In the genomic region with DNA sequence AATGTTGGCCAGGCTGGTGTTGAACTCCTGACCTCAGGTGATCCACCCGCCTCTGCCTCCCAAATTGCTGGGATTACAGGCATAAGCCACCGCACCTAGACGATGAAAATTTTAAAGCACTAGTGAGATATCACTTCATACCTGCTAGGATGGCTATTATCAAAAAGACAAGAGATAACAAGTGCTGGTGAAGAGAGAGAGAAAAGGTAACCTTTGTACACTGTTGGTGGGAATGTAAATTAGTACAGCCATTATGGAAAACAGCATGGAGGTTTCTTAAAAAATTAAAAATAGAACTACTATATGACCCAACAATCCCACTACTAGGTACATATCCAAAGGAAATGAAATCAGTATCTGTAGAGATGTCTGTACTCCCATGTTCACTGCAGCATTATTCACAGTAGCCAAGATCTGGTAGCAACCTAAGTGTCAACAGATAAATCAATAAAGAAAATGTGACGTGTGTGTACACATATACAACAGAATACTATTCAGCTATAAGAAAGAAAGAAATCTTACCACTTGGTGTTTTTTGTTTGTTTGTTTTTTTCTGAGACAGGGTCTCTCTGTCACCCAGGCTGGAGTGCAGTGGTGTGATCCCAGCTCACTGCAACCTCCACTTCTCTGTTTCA, we compare ENCODE assay signal across 15 cellular contexts. TPM values are rescaled to one million over a fixed set of nuclear protein-coding genes. Genes with fewer than 3 reads are reported as not detected.
DNase-seq lines count a peak whose midpoint lies in the region; ATAC-seq, FAIRE-seq and TF ChIP-seq lines count a peak whose summit lies in the region.
"Had no signal": no experiment of that assay in that cellular context is flagged by ENCODE, and none has a peak within 500 bp of the region (broad histone marks: within the 10 kb centered on the region; RNA-seq: fewer than 3 reads in every experiment).

No MANE protein-coding gene starts in this region.

- H3K27ac ChIP-seq in HEK293 (ENCODE audit: extremely low read depth, low read depth, low read length): no peak overlapping the region
- H3K27ac ChIP-seq: BLaER1 had no signal

- H3K9me3 Mint-ChIP-seq in activated naive CD4-positive, alpha-beta T cell treated with anti-CD3 and anti-CD28 coated beads, Interleukin-2, amount 50 U/mL, for 24 hours: no peaks in the 10 kb centered on the region
- no peaks in the 10 kb centered on the region for H3K9me3 Mint-ChIP-seq in activated naive CD4-positive, alpha-beta T cell treated with anti-CD3 and anti-CD28 coated beads, Interleukin-2, amount 50 U/mL, for 72 hours
- no peaks in the 10 kb centered on the region for H3K9me3 Mint-ChIP-seq in dendritic cell treated with granulocyte-macrophage colony-stimulating factor and Interleukin-4, amounts not matched to agents 40 ng/mL and 50 ng/mL, for 4 days
- no peaks in the 10 kb centered on the region for H3K9me3 Mint-ChIP-seq in progenitor cell of endocrine pancreas (ENCODE audit: low read depth)
- H3K9me3 Mint-ChIP-seq: CD8-positive, alpha-beta memory T cell had no signal

- no peak overlapping the region for H3K4me3 ChIP-seq in HEK293 (ENCODE audit: low read depth, low read length)
- H3K4me3 ChIP-seq: BLaER1 had no signal

- intact Hi-C loops in dendritic cell treated with granulocyte-macrophage colony-stimulating factor and Interleukin-4, amounts not matched to agents 40 ng/mL and 50 ng/mL, for 4 days (cut with micrococcal nuclease): no loop called here

- no peak for ATAC-seq in activated naive CD4-positive, alpha-beta T cell treated with anti-CD3 and anti-CD28 coated beads, Interleukin-2, amount 50 U/mL, for 72 hours

- CTCF ChIA-PET in HEK293 (lab: Yijun Ruan, JAX): no interaction called here

- FAIRE-seq in GM19239 (lab: Jason Lieb, UNC): no peak
- FAIRE-seq: HTR-8/SVneo had no signal

- no peak for TF ChIP-seq CTCF in HEK293 (tag by site-specific recombination; IDR thresholded peaks at IDR 0.05)
- TF ChIP-seq CTCF in progenitor cell of endocrine pancreas (IDR thresholded peaks at IDR 0.05; ENCODE audit: unreplicated experiment): no peak

- H3K36me3 Mint-ChIP-seq in activated naive CD4-positive, alpha-beta T cell treated with anti-CD3 and anti-CD28 coated beads, Interleukin-2, amount 50 U/mL, for 24 hours: peaks cover 5% of the 10 kb centered on the region
- no peaks in the 10 kb centered on the region for H3K36me3 Mint-ChIP-seq in activated naive CD4-positive, alpha-beta T cell treated with anti-CD3 and anti-CD28 coated beads, Interleukin-2, amount 50 U/mL, for 72 hours
- H3K36me3 Mint-ChIP-seq in dendritic cell treated with granulocyte-macrophage colony-stimulating factor and Interleukin-4, amounts not matched to agents 40 ng/mL and 50 ng/mL, for 4 days (ENCODE audit: low read depth): peaks cover 42% of the 10 kb centered on the region
- peaks cover 2% of the 10 kb centered on the region for H3K36me3 Mint-ChIP-seq in progenitor cell of endocrine pancreas (ENCODE audit: insufficient read depth)

- H3K27ac Mint-ChIP-seq in activated naive CD4-positive, alpha-beta T cell treated with anti-CD3 and anti-CD28 coated beads, Interleukin-2, amount 50 U/mL, for 24 hours: peak overlapping the region; percentile 68
- peak overlapping the region in 1 of 2 donors; percentile 55 for H3K27ac Mint-ChIP-seq in activated naive CD4-positive, alpha-beta T cell treated with anti-CD3 and anti-CD28 coated beads, Interleukin-2, amount 50 U/mL, for 72 hours
- H3K27ac Mint-ChIP-seq in dendritic cell treated with granulocyte-macrophage colony-stimulating factor and Interleukin-4, amounts not matched to agents 40 ng/mL and 50 ng/mL, for 4 days: peak overlapping the region; percentile 54
- H3K27ac Mint-ChIP-seq in progenitor cell of endocrine pancreas: peak overlapping the region; percentile 60

- no peaks in the 10 kb centered on the region for H3K9me3 ChIP-seq in HEK293 (ENCODE audit: control insufficient read depth, insufficient read depth, low read depth, low read length)
- H3K9me3 ChIP-seq: BLaER1 had no signal

- H3K4me3 Mint-ChIP-seq in activated naive CD4-positive, alpha-beta T cell treated with anti-CD3 and anti-CD28 coated beads, Interleukin-2, amount 50 U/mL, for 24 hours: no peak overlapping the region
- H3K4me3 Mint-ChIP-seq in dendritic cell treated with granulocyte-macrophage colony-stimulating factor and Interleukin-4, amounts not matched to agents 40 ng/mL and 50 ng/mL, for 4 days: no peak overlapping the region
- H3K4me3 Mint-ChIP-seq in progenitor cell of endocrine pancreas (ENCODE audit: low read depth): no peak overlapping the region
- H3K4me3 Mint-ChIP-seq: CD8-positive, alpha-beta memory T cell had no signal

- peaks cover 42% of the 10 kb centered on the region for H3K4me1 Mint-ChIP-seq in activated naive CD4-positive, alpha-beta T cell treated with anti-CD3 and anti-CD28 coated beads, Interleukin-2, amount 50 U/mL, for 24 hours
- H3K4me1 Mint-ChIP-seq in dendritic cell treated with granulocyte-macrophage colony-stimulating factor and Interleukin-4, amounts not matched to agents 40 ng/mL and 50 ng/mL, for 4 days (ENCODE audit: low read depth): peaks cover 16% of the 10 kb centered on the region
- peaks cover 5% of the 10 kb centered on the region for H3K4me1 Mint-ChIP-seq in progenitor cell of endocrine pancreas (ENCODE audit: low read depth)

- DNase-seq in activated naive CD4-positive, alpha-beta T cell treated with anti-CD3 and anti-CD28 coated beads, Interleukin-2, amount 50 U/mL, for 72 hours (ENCODE audit: low spot score in 2 of 2): no peak
- DNase-seq in progenitor cell of endocrine pancreas (ENCODE audit: low spot score, unreplicated experiment) (no peak), GM19239 (ENCODE audit: insufficient read length, low spot score) (no peak), dedifferentiated amniotic fluid mesenchymal stem cell (ENCODE audit: extremely low spot score) (no peak)
- DNase-seq: 8988T; AML-193; CD8-positive, alpha-beta memory T cell; DMS53; GF-D8; HCEC 1CT had no signal

- 0 out of 2 replicates have a peak, but pooled peaks cover under 1% of the 10 kb centered on the region for H3K4me1 ChIP-seq in HEK293 (ENCODE audit: control insufficient read depth, insufficient read depth, low read length)

- no peaks in the 10 kb centered on the region for H3K27me3 Mint-ChIP-seq in activated naive CD4-positive, alpha-beta T cell treated with anti-CD3 and anti-CD28 coated beads, Interleukin-2, amount 50 U/mL, for 24 hours
- H3K27me3 Mint-ChIP-seq in dendritic cell treated with granulocyte-macrophage colony-stimulating factor and Interleukin-4, amounts not matched to agents 40 ng/mL and 50 ng/mL, for 4 days: no peaks in the 10 kb centered on the region
- no peaks in the 10 kb centered on the region for H3K27me3 Mint-ChIP-seq in progenitor cell of endocrine pancreas
- H3K27me3 Mint-ChIP-seq: CD8-positive, alpha-beta memory T cell had no signal

- H3K36me3 ChIP-seq in HEK293 (ENCODE audit: control insufficient read depth in 2 of 2, insufficient read depth in 1 of 2, low read length in 2 of 2): peaks cover 12 to 26% of the 10 kb centered on the region in 2 experiments

- POLR2A ChIA-PET in HEK293 (lab: Yijun Ruan, JAX): no interaction called here

TF ChIP-seq in HEK293, 187 proteins besides CTCF, POLR2A, EP300 and RAD21:
- TF ChIP-seq, protein P1, sequence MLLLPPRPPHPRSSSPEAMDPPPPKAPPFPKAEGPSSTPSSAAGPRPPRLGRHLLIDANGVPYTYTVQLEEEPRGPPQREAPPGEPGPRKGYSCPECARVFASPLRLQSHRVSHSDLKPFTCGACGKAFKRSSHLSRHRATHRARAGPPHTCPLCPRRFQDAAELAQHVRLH (tag by site-specific recombination; IDR thresholded peaks at IDR 0.05): no peak
- peak; percentile 90 for TF ChIP-seq ZNF184 (tag by site-specific recombination; IDR thresholded peaks at IDR 0.05)

RNA-seq across cellular contexts. Expression of gene MMS19, which starts 12.5 kb away (rescaled TPM):
- total RNA-seq in activated naive CD4-positive, alpha-beta T cell treated with anti-CD3 and anti-CD28 coated beads, Interleukin-2, amount 50 U/mL, for 72 hours: 100 to 1,000 TPM in 1 of 2 donors, 10 to 100 TPM in 1; 74.2 to 125 TPM
- 80.6 and 82.1 TPM in 2 replicates for total RNA-seq in progenitor cell of endocrine pancreas

RNA-seq across cellular contexts. Expression of gene UBTD1, which starts 13.0 kb away (rescaled TPM):
- total RNA-seq in activated naive CD4-positive, alpha-beta T cell treated with anti-CD3 and anti-CD28 coated beads, Interleukin-2, amount 50 U/mL, for 72 hours: 1 to 10 TPM; 1.9 to 3.5 TPM
- total RNA-seq in progenitor cell of endocrine pancreas: 9.0 and 9.2 TPM in 2 replicates

RNA-seq across cellular contexts. Expression of gene ZDHHC16, which starts 39.8 kb away (rescaled TPM):
- total RNA-seq in activated naive CD4-positive, alpha-beta T cell treated with anti-CD3 and anti-CD28 coated beads, Interleukin-2, amount 50 U/mL, for 72 hours: 10 to 100 TPM; 25.4 to 45.0 TPM
- 59.6 and 64.9 TPM in 2 replicates for total RNA-seq in progenitor cell of endocrine pancreas

RNA-seq across cellular contexts. Expression of gene EXOSC1, which starts 40.0 kb away (rescaled TPM):
- total RNA-seq in activated naive CD4-positive, alpha-beta T cell treated with anti-CD3 and anti-CD28 coated beads, Interleukin-2, amount 50 U/mL, for 72 hours: 10 to 100 TPM; 41.3 to 58.0 TPM
- total RNA-seq in progenitor cell of endocrine pancreas: 38.0 and 41.5 TPM in 2 replicates

RNA-seq across cellular contexts. Expression of gene PGAM1, which starts 59.8 kb away (rescaled TPM):
- total RNA-seq in activated naive CD4-positive, alpha-beta T cell treated with anti-CD3 and anti-CD28 coated beads, Interleukin-2, amount 50 U/mL, for 72 hours: 1,000 to 10,000 TPM in 1 of 2 donors, 100 to 1,000 TPM in 1; 610 to 1,410 TPM
- total RNA-seq in progenitor cell of endocrine pancreas: 130 and 137 TPM in 2 replicates
